In the genomic region with DNA sequence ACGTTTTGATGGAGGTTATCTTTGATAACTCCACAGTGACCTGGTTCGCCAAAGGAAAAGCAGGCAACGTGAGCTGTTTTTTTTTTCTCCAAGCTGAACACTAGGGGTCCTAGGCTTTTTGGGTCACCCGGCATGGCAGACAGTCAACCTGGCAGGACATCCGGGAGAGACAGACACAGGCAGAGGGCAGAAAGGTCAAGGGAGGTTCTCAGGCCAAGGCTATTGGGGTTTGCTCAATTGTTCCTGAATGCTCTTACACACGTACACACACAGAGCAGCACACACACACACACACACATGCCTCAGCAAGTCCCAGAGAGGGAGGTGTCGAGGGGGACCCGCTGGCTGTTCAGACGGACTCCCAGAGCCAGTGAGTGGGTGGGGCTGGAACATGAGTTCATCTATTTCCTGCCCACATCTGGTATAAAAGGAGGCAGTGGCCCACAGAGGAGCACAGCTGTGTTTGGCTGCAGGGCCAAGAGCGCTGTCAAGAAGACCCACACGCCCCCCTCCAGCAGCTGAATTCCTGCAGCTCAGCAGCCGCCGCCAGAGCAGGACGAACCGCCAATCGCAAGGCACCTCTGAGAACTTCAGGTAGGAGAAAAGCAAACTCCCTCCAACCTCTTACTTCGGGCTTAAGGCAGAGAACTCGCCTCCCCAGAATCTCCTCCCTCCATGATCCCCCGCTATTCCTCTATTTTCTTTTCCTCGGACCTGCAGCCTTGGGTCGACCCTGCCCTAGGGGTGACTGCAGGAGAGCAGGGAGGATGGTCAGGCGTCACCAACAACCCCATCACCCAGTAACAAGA, we compare ENCODE assay signal across 8 cellular contexts. TPM values are rescaled to one million over a fixed set of nuclear protein-coding genes. Genes with fewer than 3 reads are reported as not detected.
DNase-seq lines count a peak whose midpoint lies in the region; ATAC-seq and TF ChIP-seq lines count a peak whose summit lies in the region.

SERPINE1 (plus strand) TSS at position 454 of the 809 bp plus-strand sequence. CDS start 1,290 bp downstream, outside the sequence.

- peaks cover 91% of the 10 kb centered on the region for H3K4me1 Mint-ChIP-seq in osteocyte (ENCODE audit: unreplicated experiment)

- ATAC-seq in HG02678 (IDR thresholded peaks at IDR 0.05; ENCODE audit: unreplicated experiment), result peak; percentile 52

- peak; percentile 39 for DNase-seq in activated gamma-delta T cell treated with anti-CD3 and anti-CD28 coated beads, Interleukin-2, amount 50 U/mL, for 16 hours (ENCODE audit: low read depth)
- DNase-seq in glomerular visceral epithelial cell (ENCODE audit: extremely low spot score) (peak; percentile 99), osteocyte (ENCODE audit: extremely low spot score, unreplicated experiment) (peak; percentile 97), NCI-H82 (lab: John Stamatoyannopoulos, UW) (no peak), cortex of kidney (lab: John Stamatoyannopoulos, UW) (no peak)

- peak; percentile 28; the same call in 1 of the 2 replicates for TF ChIP-seq CTCF in GM12875 (IDR thresholded peaks at IDR 0.05; ENCODE audit: borderline replicate concordance, insufficient read depth, low read depth, low read length)
- TF ChIP-seq CTCF in osteocyte (IDR thresholded peaks at IDR 0.05), result peak; percentile 37

- H3K9me3 Mint-ChIP-seq in osteocyte (ENCODE audit: unreplicated experiment), result no peaks in the 10 kb centered on the region

- H3K4me3 ChIP-seq in GM12875 (ENCODE audit: low read depth, low read length), result no peak within 1 kb of the TSS

- H3K27me3 Mint-ChIP-seq in osteocyte (ENCODE audit: unreplicated experiment), result no peaks in the 10 kb centered on the region

- H3K27ac Mint-ChIP-seq in osteocyte (ENCODE audit: unreplicated experiment), result peak within 1 kb of the TSS; percentile 100

- H3K36me3 Mint-ChIP-seq in osteocyte (ENCODE audit: unreplicated experiment), result peaks cover 33% of the 10 kb centered on the region

- H3K4me3 Mint-ChIP-seq in osteocyte (ENCODE audit: unreplicated experiment), result peak within 1 kb of the TSS; percentile 93

TF ChIP-seq in PFSK-1, 5 proteins besides CTCF, POLR2A, EP300 and RAD21:
- TF ChIP-seq TAF1 (IDR thresholded peaks at IDR 0.05; ENCODE audit: borderline replicate concordance, insufficient read depth, low read length) (no peak), SIN3A (IDR thresholded peaks at IDR 0.05; ENCODE audit: borderline replicate concordance, insufficient read depth, low read length) (peak; percentile 57; the same call in 1 of the 2 replicates), FOXP2 (optimal IDR thresholded peaks at IDR 0.05; ENCODE audit: borderline replicate concordance, extremely low read depth, extremely low read length, insufficient read depth) (peak; percentile 95), POLR2AphosphoS5 (IDR thresholded peaks at IDR 0.05; ENCODE audit: low read depth, low read length) (peak; percentile 73)
- TF ChIP-seq, protein P1, sequence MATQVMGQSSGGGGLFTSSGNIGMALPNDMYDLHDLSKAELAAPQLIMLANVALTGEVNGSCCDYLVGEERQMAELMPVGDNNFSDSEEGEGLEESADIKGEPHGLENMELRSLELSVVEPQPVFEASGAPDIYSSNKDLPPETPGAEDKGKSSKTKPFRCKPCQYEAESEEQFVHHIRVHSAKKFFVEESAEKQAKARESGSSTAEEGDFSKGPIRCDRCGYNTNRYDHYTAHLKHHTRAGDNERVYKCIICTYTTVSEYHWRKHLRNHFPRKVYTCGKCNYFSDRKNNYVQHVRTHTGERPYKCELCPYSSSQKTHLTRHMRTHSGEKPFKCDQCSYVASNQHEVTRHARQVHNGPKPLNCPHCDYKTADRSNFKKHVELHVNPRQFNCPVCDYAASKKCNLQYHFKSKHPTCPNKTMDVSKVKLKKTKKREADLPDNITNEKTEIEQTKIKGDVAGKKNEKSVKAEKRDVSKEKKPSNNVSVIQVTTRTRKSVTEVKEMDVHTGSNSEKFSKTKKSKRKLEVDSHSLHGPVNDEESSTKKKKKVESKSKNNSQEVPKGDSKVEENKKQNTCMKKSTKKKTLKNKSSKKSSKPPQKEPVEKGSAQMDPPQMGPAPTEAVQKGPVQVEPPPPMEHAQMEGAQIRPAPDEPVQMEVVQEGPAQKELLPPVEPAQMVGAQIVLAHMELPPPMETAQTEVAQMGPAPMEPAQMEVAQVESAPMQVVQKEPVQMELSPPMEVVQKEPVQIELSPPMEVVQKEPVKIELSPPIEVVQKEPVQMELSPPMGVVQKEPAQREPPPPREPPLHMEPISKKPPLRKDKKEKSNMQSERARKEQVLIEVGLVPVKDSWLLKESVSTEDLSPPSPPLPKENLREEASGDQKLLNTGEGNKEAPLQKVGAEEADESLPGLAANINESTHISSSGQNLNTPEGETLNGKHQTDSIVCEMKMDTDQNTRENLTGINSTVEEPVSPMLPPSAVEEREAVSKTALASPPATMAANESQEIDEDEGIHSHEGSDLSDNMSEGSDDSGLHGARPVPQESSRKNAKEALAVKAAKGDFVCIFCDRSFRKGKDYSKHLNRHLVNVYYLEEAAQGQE (IDR thresholded peaks at IDR 0.05; ENCODE audit: insufficient read depth in 1 of 2, low read depth in 2 of 2, low read length in 2 of 2), result no peak

RNA-seq across cellular contexts. Expression of gene SERPINE1, which starts in this region (rescaled TPM):
- 36.0 TPM for polyA plus RNA-seq in PFSK-1 (2012; ENCODE audit: insufficient read length, low read depth)
- 266 and 328 TPM in 2 replicates for total RNA-seq in osteocyte

Comparison
In these comparisons a context has a peak if more than half of its experiments do, and no peak if none do; other contexts are left out.
1. DNase-seq: peak in activated gamma-delta T cell treated with anti-CD3 and anti-CD28 coated beads, Interleukin-2, amount 50 U/mL, for 16 hours (single experiment), glomerular visceral epithelial cell (single experiment) and osteocyte (single experiment); none in NCI-H82 (single experiment) and cortex of kidney (single experiment).